ENCODE assay signal across 1 cellular context in genomic region chr16:77967054-77968035, GRCh38.
TF ChIP-seq lines count a peak whose summit lies in the region.

No MANE protein-coding gene starts in this region.

TF ChIP-seq in GM23338, 12 proteins besides CTCF, POLR2A, EP300 and RAD21 (continued from another document):
- peak; percentile 86 for TF ChIP-seq ZNF462 (CRISPR knock-in tag; IDR thresholded peaks at IDR 0.05)
- TF ChIP-seq ETS1 (IDR thresholded peaks at IDR 0.05), result no peak
